In the genomic region with DNA sequence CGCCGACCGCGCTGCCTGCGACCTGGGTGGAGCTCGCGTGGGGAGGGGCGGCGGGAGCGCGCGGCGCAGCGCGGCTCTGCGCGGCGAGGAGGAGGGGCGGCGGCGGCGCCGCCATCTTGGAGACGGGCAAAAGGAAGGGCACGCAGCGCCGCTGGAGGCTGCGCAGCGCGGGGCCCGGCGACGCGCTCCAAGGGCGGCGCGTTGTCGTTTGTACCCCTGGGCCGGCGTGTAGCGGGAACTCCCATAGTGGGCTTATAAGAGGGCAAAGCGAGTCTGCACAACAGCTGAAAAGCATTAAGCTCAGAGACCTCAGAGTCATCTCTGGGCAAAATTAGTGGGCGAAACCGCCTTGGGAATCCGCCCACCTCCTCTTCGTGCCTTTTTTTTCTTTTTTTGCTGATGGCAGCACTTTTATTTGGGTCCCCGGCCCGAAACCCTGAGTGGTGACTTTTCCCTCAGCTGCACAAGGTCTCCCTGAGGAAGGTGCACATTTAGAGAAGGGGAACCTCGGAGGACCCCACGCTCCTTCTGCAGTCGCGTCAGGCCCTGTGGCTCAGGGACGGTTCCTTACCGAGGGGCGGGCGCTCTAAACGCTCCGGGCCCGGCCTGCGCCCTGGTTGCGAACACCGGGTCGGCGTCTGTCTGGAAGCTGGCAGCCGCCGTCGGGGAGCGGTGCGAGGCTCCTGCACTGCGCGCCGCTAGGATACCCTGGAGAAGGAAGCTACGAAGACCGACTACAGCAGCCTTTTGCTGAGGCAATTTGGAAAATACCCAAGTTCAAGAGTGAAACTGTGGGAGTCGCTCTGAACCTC, we compare ENCODE assay signal across 8 cellular contexts. TPM values are rescaled to one million over a fixed set of nuclear protein-coding genes. Genes with fewer than 3 reads are reported as not detected.
DNase-seq lines count a peak whose midpoint lies in the region; ATAC-seq and TF ChIP-seq lines count a peak whose summit lies in the region.

No MANE protein-coding gene starts in this region.

- peak overlapping the region; percentile 79 to 95 (median 92) for H3K27ac ChIP-seq in Peyer's patch

- ATAC-seq in GM21576 (IDR thresholded peaks at IDR 0.05; ENCODE audit: unreplicated experiment): peak; percentile 82
- ATAC-seq in natural killer cell treated with Interleukin-12 subunit alpha and Interleukin-12 subunit beta and Interleukin-15 and Interleukin-18, amount 100 ng/mL, for 72 hours: peak; percentile 97 to 98

- no peaks in the 10 kb centered on the region for H3K9me3 ChIP-seq in Peyer's patch

- DNase-seq in DMS53 (lab: John Stamatoyannopoulos, UW): peak; percentile 92
- peak; percentile 79 to 94 (median 93) for DNase-seq in Peyer's patch
- peak; percentile 74 to 84 for DNase-seq in activated T-helper 1 cell treated with anti-CD3 and anti-CD28 coated beads, Interleukin-2, amount 50 U/mL, for 16 hours (ENCODE audit: low read depth in 1 of 2, low spot score in 1 of 2)
- DNase-seq in fibroblast of peridontal ligament (ENCODE audit: extremely low read depth): peak; percentile 73
- DNase-seq in natural killer cell treated with Interleukin-12 subunit alpha and Interleukin-12 subunit beta and Interleukin-15 and Interleukin-18, amount 100 ng/mL, for 72 hours (ENCODE audit: low spot score): peak; percentile 93
- peak; percentile 83 for DNase-seq in stimulated activated naive CD4-positive, alpha-beta T cell treated with Interleukin-2 at 50 U/mL for 16 hours (lab: John Stamatoyannopoulos, UW)

- no peaks in the 10 kb centered on the region for H3K27me3 Mint-ChIP-seq in natural killer cell treated with Interleukin-12 subunit alpha and Interleukin-12 subunit beta and Interleukin-15 and Interleukin-18, amount 100 ng/mL, for 72 hours

- peak overlapping the region; percentile 77 to 98 (median 86) for H3K4me3 ChIP-seq in Peyer's patch

- peak overlapping the region; percentile 90 for H3K4me3 Mint-ChIP-seq in natural killer cell treated with Interleukin-12 subunit alpha and Interleukin-12 subunit beta and Interleukin-15 and Interleukin-18, amount 100 ng/mL, for 72 hours

- peaks cover 28 to 31% of the 10 kb centered on the region in 2 donors for H3K4me1 Mint-ChIP-seq in natural killer cell treated with Interleukin-12 subunit alpha and Interleukin-12 subunit beta and Interleukin-15 and Interleukin-18, amount 100 ng/mL, for 72 hours (ENCODE audit: low read depth in 2 of 2)

- peaks cover 0 to 25% (median 2%) of the 10 kb centered on the region in 4 donors for H3K4me1 ChIP-seq in Peyer's patch

- TF ChIP-seq CTCF in Peyer's patch (IDR thresholded peaks at IDR 0.05): no peak

- H3K36me3 Mint-ChIP-seq in natural killer cell treated with Interleukin-12 subunit alpha and Interleukin-12 subunit beta and Interleukin-15 and Interleukin-18, amount 100 ng/mL, for 72 hours: no peaks in the 10 kb centered on the region

- H3K9me3 Mint-ChIP-seq in natural killer cell treated with Interleukin-12 subunit alpha and Interleukin-12 subunit beta and Interleukin-15 and Interleukin-18, amount 100 ng/mL, for 72 hours: peaks cover 4% of the 10 kb centered on the region

- peak overlapping the region; percentile 87 to 96 for H3K27ac Mint-ChIP-seq in natural killer cell treated with Interleukin-12 subunit alpha and Interleukin-12 subunit beta and Interleukin-15 and Interleukin-18, amount 100 ng/mL, for 72 hours

- TF ChIP-seq RAD21 in Ishikawa (IDR thresholded peaks at IDR 0.05; ENCODE audit: low read depth): no peak

- TF ChIP-seq EP300 in Ishikawa (IDR thresholded peaks at IDR 0.05; ENCODE audit: borderline replicate concordance): no peak

- peak in 1 of 2 donors; percentile 48 for TF ChIP-seq POLR2A in Peyer's patch (IDR thresholded peaks at IDR 0.05)

- H3K27me3 ChIP-seq in Peyer's patch: no peaks in the 10 kb centered on the region

- no peaks in the 10 kb centered on the region for H3K36me3 ChIP-seq in Peyer's patch

TF ChIP-seq in Ishikawa, 13 proteins besides CTCF, POLR2A, EP300 and RAD21:
- TF ChIP-seq YY1 (IDR thresholded peaks at IDR 0.05; ENCODE audit: low read depth) (peak; percentile 98), FOXM1 (IDR thresholded peaks at IDR 0.05; ENCODE audit: borderline replicate concordance, low read depth) (peak; percentile 37; the same call in 1 of the 2 replicates), EGR1 (IDR thresholded peaks at IDR 0.05) (peak; percentile 60; the same call in 1 of the 2 replicates), ZBTB7A (IDR thresholded peaks at IDR 0.05; ENCODE audit: low read depth) (no peak; the same call in 1 of the 2 replicates), TAF1 (IDR thresholded peaks at IDR 0.05; ENCODE audit: low read depth) (peak; percentile 69), CREB1 (IDR thresholded peaks at IDR 0.05; ENCODE audit: low read depth) (peak; percentile 52; the same call in 1 of the 2 replicates), NFIC (IDR thresholded peaks at IDR 0.05) (peak; percentile 58; the same call in 1 of the 2 replicates), TEAD4 (IDR thresholded peaks at IDR 0.05) (no peak; the same call in 1 of the 2 replicates), TCF12 (IDR thresholded peaks at IDR 0.05; ENCODE audit: low read depth) (peak; percentile 34; the same call in 1 of the 2 replicates), CEBPB (IDR thresholded peaks at IDR 0.05) (no peak; the same call in 1 of the 2 replicates), REST (IDR thresholded peaks at IDR 0.05; ENCODE audit: low read depth) (no peak)
- TF ChIP-seq, protein P1, sequence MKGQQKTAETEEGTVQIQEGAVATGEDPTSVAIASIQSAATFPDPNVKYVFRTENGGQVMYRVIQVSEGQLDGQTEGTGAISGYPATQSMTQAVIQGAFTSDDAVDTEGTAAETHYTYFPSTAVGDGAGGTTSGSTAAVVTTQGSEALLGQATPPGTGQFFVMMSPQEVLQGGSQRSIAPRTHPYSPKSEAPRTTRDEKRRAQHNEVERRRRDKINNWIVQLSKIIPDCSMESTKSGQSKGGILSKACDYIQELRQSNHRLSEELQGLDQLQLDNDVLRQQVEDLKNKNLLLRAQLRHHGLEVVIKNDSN (IDR thresholded peaks at IDR 0.05): peak; percentile 71
- TF ChIP-seq, protein P2, sequence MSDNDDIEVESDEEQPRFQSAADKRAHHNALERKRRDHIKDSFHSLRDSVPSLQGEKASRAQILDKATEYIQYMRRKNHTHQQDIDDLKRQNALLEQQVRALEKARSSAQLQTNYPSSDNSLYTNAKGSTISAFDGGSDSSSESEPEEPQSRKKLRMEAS (IDR thresholded peaks at IDR 0.05): peak; percentile 79
TF ChIP-seq in Ishikawa: peak in this region for 9.

RNA-seq across cellular contexts. Expression of gene MCMBP, which starts 0.4 kb away (rescaled TPM):
- total RNA-seq in Peyer's patch: 10 to 100 TPM; 24.4 to 38.8 (median 29.8) TPM
- total RNA-seq in natural killer cell treated with Interleukin-12 subunit alpha and Interleukin-12 subunit beta and Interleukin-15 and Interleukin-18, amount 100 ng/mL, for 72 hours: 100 to 1,000 TPM; 120 to 134 TPM

RNA-seq across cellular contexts. Expression of gene SEC23IP, which starts 19.5 kb away (rescaled TPM):
- total RNA-seq in Peyer's patch: 10 to 100 TPM; 28.7 to 87.4 (median 41.1) TPM
- 10 to 100 TPM; 77.7 to 98.7 TPM for total RNA-seq in natural killer cell treated with Interleukin-12 subunit alpha and Interleukin-12 subunit beta and Interleukin-15 and Interleukin-18, amount 100 ng/mL, for 72 hours

Comparison
In these comparisons a context has a peak if more than half of its experiments do, and no peak if none do; other contexts are left out.
1. Peak in every context shown above with its lines: DNase-seq, ATAC-seq, H3K4me3 ChIP-seq and H3K27ac ChIP-seq.